24 cellular contexts compared by ENCODE assay signal in the genomic region with DNA sequence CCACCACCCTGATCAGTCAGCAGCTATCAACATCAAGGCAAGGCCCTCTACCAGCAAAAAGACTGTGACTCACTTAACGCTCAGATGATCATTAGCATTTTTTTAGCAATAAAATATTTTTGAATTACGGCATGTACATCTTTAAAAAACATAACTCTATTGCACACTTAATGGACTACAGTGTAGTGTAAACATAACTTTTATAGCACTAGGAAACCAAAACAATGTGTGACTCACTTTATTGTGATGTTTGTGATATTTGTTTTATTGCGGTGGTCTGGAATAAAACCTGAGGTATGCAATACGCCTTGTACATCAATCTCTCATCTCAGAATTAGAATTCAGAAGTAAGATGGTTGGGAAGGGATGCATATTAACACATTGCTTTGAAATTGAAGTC.
A peak's percentile ranks its signal among the peaks of the same experiment; 100 is the strongest.
DNase-seq lines count a peak whose midpoint lies in the region; ATAC-seq and TF ChIP-seq lines count a peak whose summit lies in the region.
"Had no signal": no experiment of that assay in that cellular context is flagged by ENCODE, and none has a peak within 500 bp of the region (broad histone marks: within the 10 kb centered on the region; RNA-seq: fewer than 3 reads in every experiment).

No MANE protein-coding gene starts in this region.

- no TSS peak for BruUV-seq in PC-3 (replicated peaks; lab: Mats Ljungman, UMichigan)

- intact Hi-C loops in PC-3 (cut with micrococcal nuclease): loop anchor here (10.0 kb wide), 1 partner anchor 109 kb away; the partner anchor contains the start of gene PTCH1

- peaks cover 13% of the 10 kb centered on the region; the same call in 1 of the 2 replicates for H3K27me3 ChIP-seq in PC-3 (ENCODE audit: low read length)
- H3K27me3 ChIP-seq in osteoblast (ENCODE audit: insufficient read depth, low read length): no peaks in the 10 kb centered on the region

- H3K4me2 ChIP-seq in PC-3 (ENCODE audit: low read length) (peak overlapping the region; percentile 19; the same call in 1 of the 2 replicates), osteoblast (ENCODE audit: insufficient read depth, low read length) (no peak overlapping the region)
- H3K4me2 ChIP-seq: SK-N-SH had no signal

- H3K4me1 ChIP-seq in PC-3 (ENCODE audit: insufficient read depth, low read length): peaks cover 11% of the 10 kb centered on the region
- H3K4me1 ChIP-seq in osteoblast (ENCODE audit: insufficient read depth, low read length): no peaks in the 10 kb centered on the region

- no peak overlapping the region for H3K4me3 ChIP-seq in AG10803 (ENCODE audit: low read length)
- no peak overlapping the region for H3K4me3 ChIP-seq in PC-3 (ENCODE audit: low read length)
- no peak overlapping the region for H3K4me3 ChIP-seq in fibroblast of villous mesenchyme (ENCODE audit: low read depth, low read length)
- no peak overlapping the region for H3K4me3 ChIP-seq in osteoblast (ENCODE audit: insufficient read depth, low read length)
- H3K4me3 ChIP-seq: K562 had no signal

- H3K79me2 ChIP-seq in PC-3 (ENCODE audit: low read length) (no peaks in the 10 kb centered on the region), osteoblast (ENCODE audit: insufficient read depth, low read length) (no peaks in the 10 kb centered on the region)

- POLR2A ChIA-PET in PC-3 (lab: Charles Lee; ENCODE audit: unreplicated experiment): no interaction called here

- H2AFZ ChIP-seq in PC-3 (ENCODE audit: low read length) (no peak overlapping the region), osteoblast (ENCODE audit: low read length) (no peak overlapping the region)

- H3K27ac ChIP-seq in PC-3 (ENCODE audit: low read length) (no peak overlapping the region), osteoblast (ENCODE audit: low read depth, low read length) (no peak overlapping the region)
- H3K27ac ChIP-seq: RWPE1 had no signal

- CTCF ChIA-PET in PC-3 (lab: Charles Lee): no interaction called here

- no peaks in the 10 kb centered on the region for H4K20me1 ChIP-seq in PC-3 (ENCODE audit: low read length)
- H4K20me1 ChIP-seq in osteoblast (ENCODE audit: insufficient read depth, low read length): no peaks in the 10 kb centered on the region

- H3K9me3 ChIP-seq in PC-3 (ENCODE audit: low read length) (no peaks in the 10 kb centered on the region), osteoblast (ENCODE audit: low read depth, low read length) (no peaks in the 10 kb centered on the region)
- H3K9me3 ChIP-seq: SK-N-SH had no signal

- DNase-seq in AG10803 (ENCODE audit: low read depth) (peak; percentile 15), HCEC 1CT (peak; percentile 17), PC-3 (peak; percentile 71), fibroblast of villous mesenchyme (ENCODE audit: low read depth) (peak; percentile 48), osteoblast (ENCODE audit: insufficient read length, low spot score, missing footprints) (no peak), T-helper 2 cell (no peak), cerebellum (ENCODE audit: low spot score) (no peak), NCI-H1105 (lab: John Stamatoyannopoulos, UW) (no peak)
- DNase-seq: C1 segment of cervical spinal cord; CD8-positive, alpha-beta T cell; DMS153; GDM1; NCI-H1092 treated with DMSO at 0.1 percent for 48 hours; NCI-H146; NCI-H2029; NCI-H226; NCI-H510A treated with DMSO at 0.1 percent for 48 hours; NCI-H748 treated with DMSO at 0.1 percent for 48 hours; SHP77 treated with DMSO at 0.1 percent for 48 hours; SK-N-SH; T-cell had no signal

- no peak overlapping the region for H3K9ac ChIP-seq in PC-3 (ENCODE audit: low read length)
- H3K9ac ChIP-seq: SK-N-SH had no signal

- no peaks in the 10 kb centered on the region for H3K36me3 ChIP-seq in PC-3 (ENCODE audit: low read depth, low read length)
- H3K36me3 ChIP-seq in osteoblast (ENCODE audit: insufficient read depth, low read length): no peaks in the 10 kb centered on the region

- no peaks in the 10 kb centered on the region for H3K9me2 ChIP-seq in PC-3 (replicated peaks; ENCODE audit: low read length)
- H3K9me2 ChIP-seq: SK-N-SH had no signal

- H3F3A ChIP-seq in PC-3 (ENCODE audit: low read length, unreplicated experiment): no peaks in the 10 kb centered on the region

- ATAC-seq in PC-3: peak; percentile 90
- ATAC-seq: CD8-positive, alpha-beta T cell; HepG2; K562; T-cell had no signal

- TF ChIP-seq CTCF in AG10803 (conservative IDR thresholded peaks at IDR 0.05; ENCODE audit: low read length) (no peak), PC-3 (conservative IDR thresholded peaks at IDR 0.05; ENCODE audit: low read depth, low read length) (no peak), fibroblast of villous mesenchyme (IDR thresholded peaks at IDR 0.05; ENCODE audit: insufficient read depth, low read depth, low read length) (no peak), osteoblast (IDR thresholded peaks at IDR 0.05; ENCODE audit: extremely low read depth, low read depth, low read length) (no peak)

Comparison
In these comparisons a context has a peak if more than half of its experiments do, and no peak if none do; other contexts are left out.
1. DNase-seq: peak in AG10803 (single experiment), HCEC 1CT (single experiment), PC-3 (single experiment) and fibroblast of villous mesenchyme (single experiment); none in osteoblast (single experiment), T-helper 2 cell (0 of 5), cerebellum (single experiment) and NCI-H1105 (single experiment).